ENCODE assay signal across 8 cellular contexts in genomic region chr1:159936284-159936904, GRCh38. TPM values are rescaled to one million over a fixed set of nuclear protein-coding genes. Genes with fewer than 3 reads are reported as not detected.
DNase-seq lines count a peak whose midpoint lies in the region; ATAC-seq and TF ChIP-seq lines count a peak whose summit lies in the region.

No MANE protein-coding gene starts in this region.

- POLR2A ChIA-PET in PC-3 (lab: Charles Lee; ENCODE audit: unreplicated experiment) = no interaction called here

- H3K27ac ChIP-seq in PC-3 (ENCODE audit: low read length) = peak overlapping the region; percentile 51
- H3K27ac ChIP-seq in tibial nerve = no peak overlapping the region

- no peaks in the 10 kb centered on the region for H3K9me2 ChIP-seq in PC-3 (replicated peaks; ENCODE audit: low read length)

- no peak for TF ChIP-seq POLR2A in tibial nerve (IDR thresholded peaks at IDR 0.05)

- H3K4me3 ChIP-seq in PC-3 (ENCODE audit: low read length) = no peak overlapping the region
- no peak overlapping the region for H3K4me3 ChIP-seq in fibroblast of pulmonary artery (replicated peaks; ENCODE audit: low read depth, low read length)
- H3K4me3 ChIP-seq in tibial nerve = no peak overlapping the region

- H3K4me1 ChIP-seq in PC-3 (ENCODE audit: insufficient read depth, low read length) (peaks cover 36% of the 10 kb centered on the region), tibial nerve (peaks cover 0 to 17% (median 8%) of the 10 kb centered on the region in 4 donors)

- peak; percentile 94 for TF ChIP-seq CTCF in PC-3 (conservative IDR thresholded peaks at IDR 0.05; ENCODE audit: low read depth, low read length)
- peak; percentile 95 for TF ChIP-seq CTCF in fibroblast of pulmonary artery (IDR thresholded peaks at IDR 0.05; ENCODE audit: low read length, missing control alignments)
- TF ChIP-seq CTCF in tibial nerve (IDR thresholded peaks at IDR 0.05) = peak; percentile 97 to 99 (median 98)

- 33 to 89% methylated on average over 5 to 15 of the region's 15 CpGs for WGBS in tibial nerve, 2 donors

- ATAC-seq in HG03432 (IDR thresholded peaks at IDR 0.05; ENCODE audit: unreplicated experiment) (peak; percentile 44), PC-3 (peak; percentile 59), HG03097 (IDR thresholded peaks at IDR 0.05; ENCODE audit: low FRiP score, unreplicated experiment) (no peak)

- H3K36me3 ChIP-seq in PC-3 (ENCODE audit: low read depth, low read length) = no peaks in the 10 kb centered on the region
- no peaks in the 10 kb centered on the region for H3K36me3 ChIP-seq in tibial nerve

- TF ChIP-seq EP300 in tibial nerve (IDR thresholded peaks at IDR 0.05) = no peak

- H3K9ac ChIP-seq in PC-3 (ENCODE audit: low read length) = peak overlapping the region; percentile 25; the same call in 1 of the 2 replicates

- BruUV-seq in PC-3 (replicated peaks; lab: Mats Ljungman, UMichigan) = no TSS peak

- CTCF ChIA-PET in PC-3 (lab: Charles Lee) = interaction anchor here (1.9 to 3.0 kb wide), 2 partner anchors 70 to 71 kb away, joined by 8 to 21 read pairs; no protein-coding TSS in a partner anchor

- H3K4me2 ChIP-seq in PC-3 (ENCODE audit: low read length) = peak overlapping the region; percentile 79

- DNase-seq in Daoy (ENCODE audit: low read depth) = peak; percentile 77
- peak; percentile 93 for DNase-seq in PC-3
- peak; percentile 69 for DNase-seq in activated T-helper 1 cell treated with Interleukin-2 at 50 U/mL for 16 hours (ENCODE audit: low read depth)
- DNase-seq in fibroblast of pulmonary artery (ENCODE audit: low read depth) = peak; percentile 56
- peak in 38 of 56 donors; percentile 3 to 61 (median 24) for DNase-seq in nucleus accumbens (lab: John Stamatoyannopoulos, UW)
- DNase-seq in tibial nerve (ENCODE audit: low spot score in 2 of 2) = peak; percentile 52 to 77

- no peaks in the 10 kb centered on the region for H3K9me3 ChIP-seq in PC-3 (ENCODE audit: low read length)
- H3K9me3 ChIP-seq in tibial nerve = no peaks in the 10 kb centered on the region

- H2AFZ ChIP-seq in PC-3 (ENCODE audit: low read length) = no peak overlapping the region

- no peaks in the 10 kb centered on the region for H3F3A ChIP-seq in PC-3 (ENCODE audit: low read length, unreplicated experiment)

- intact Hi-C loops in PC-3 (cut with micrococcal nuclease) = loop anchor here (1.0 to 5.0 kb wide), 4 partner anchors 9 to 146 kb away; partner anchors contain the start of genes IGSF9 and KCNJ9

- no peaks in the 10 kb centered on the region for H3K27me3 ChIP-seq in PC-3 (ENCODE audit: low read length)
- peaks cover 0 to 7% of the 10 kb centered on the region in 2 donors for H3K27me3 ChIP-seq in tibial nerve

- H4K20me1 ChIP-seq in PC-3 (ENCODE audit: low read length) = no peaks in the 10 kb centered on the region

- no peaks in the 10 kb centered on the region for H3K79me2 ChIP-seq in PC-3 (ENCODE audit: low read length)

RNA-seq across cellular contexts. Expression of gene IGSF9, which starts 9.0 kb away (rescaled TPM):
- 1.7 and 2.7 TPM in 2 replicates for total RNA-seq in Daoy (2014; rRNA removed; shearing (Covaris generic))
- total RNA-seq in PC-3 (2014; rRNA removed) = 15.6 and 19.9 TPM in 2 replicates
- total RNA-seq in tibial nerve = under 1 TPM in 2 of 4 donors, not detected in 2; 0.20 to 0.63 TPM

RNA-seq across cellular contexts. Expression of gene TAGLN2, which starts 11.1 kb away (rescaled TPM):
- total RNA-seq in Daoy (2014; rRNA removed; shearing (Covaris generic)) = 570 and 651 TPM in 2 replicates
- total RNA-seq in PC-3 (2014; rRNA removed) (1,281 and 1,584 TPM in 2 replicates), tibial nerve (100 to 1,000 TPM; 149 to 205 (median 168) TPM)

RNA-seq across cellular contexts. Expression of gene SLAMF9, which starts 17.6 kb away (rescaled TPM):
- total RNA-seq in Daoy (2014; rRNA removed; shearing (Covaris generic)) = 0.77 TPM in 1 of 2 replicates, not detected in the other
- 5.9 and 8.7 TPM in 2 replicates for total RNA-seq in PC-3 (2014; rRNA removed)
- not detected for total RNA-seq in tibial nerve

RNA-seq across cellular contexts. Expression of gene CFAP45, which starts 36.4 kb away (rescaled TPM):
- total RNA-seq in Daoy (2014; rRNA removed; shearing (Covaris generic)) = 0.46 and 1.7 TPM in 2 replicates
- 1.6 and 4.8 TPM in 2 replicates for total RNA-seq in PC-3 (2014; rRNA removed)
- total RNA-seq in tibial nerve = under 1 TPM in 3 of 4 donors, not detected in 1; 0.39 to 0.66 (median 0.63) TPM

Comparison
In these comparisons a context has a peak if more than half of its experiments do, and no peak if none do; other contexts are left out.
1. DNase-seq: peak in every context shown above with its lines; median percentile 93 in PC-3; 77 in Daoy; 69 in activated T-helper 1 cell treated with Interleukin-2 at 50 U/mL for 16 hours; 64 in tibial nerve; 56 in fibroblast of pulmonary artery; 24 in nucleus accumbens.